In the genomic region with DNA sequence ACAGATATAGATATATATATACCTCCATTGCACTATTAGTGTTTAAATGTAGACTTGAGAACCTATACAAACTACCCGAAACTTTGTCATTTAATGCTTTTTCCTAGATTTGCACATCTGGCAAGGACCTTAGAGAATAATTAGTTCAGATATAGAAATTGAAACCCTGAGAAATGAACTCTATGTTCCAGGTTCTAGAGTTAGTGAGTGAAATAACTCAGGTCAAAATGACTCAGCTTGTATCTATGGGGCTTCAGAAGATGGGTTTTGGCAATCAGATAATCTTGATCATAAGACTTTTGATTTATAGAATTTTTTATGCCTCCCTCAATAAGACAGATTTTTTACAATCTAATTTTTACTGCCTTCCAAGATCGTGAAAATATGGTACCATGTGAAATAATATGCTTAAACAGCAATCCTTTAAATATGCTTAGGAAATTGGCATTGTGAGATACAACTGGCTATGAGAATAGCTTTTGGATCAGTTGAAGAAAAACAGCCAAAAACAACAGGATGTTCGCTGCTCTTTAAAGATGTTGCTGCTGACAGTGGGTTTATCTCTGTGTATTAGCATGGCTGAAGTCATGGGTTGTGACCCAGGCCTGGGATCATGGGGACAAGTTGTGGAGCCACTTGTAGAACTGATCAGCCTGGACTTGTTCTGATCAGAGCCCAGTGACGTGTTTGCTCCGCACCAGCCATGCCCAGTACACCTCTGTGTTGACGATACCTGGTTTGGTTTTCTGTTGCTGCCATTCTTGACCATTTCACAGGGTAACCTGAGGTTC, we compare ENCODE assay signal across 17 cellular contexts.
DNase-seq lines count a peak whose midpoint lies in the region; ATAC-seq, FAIRE-seq and TF ChIP-seq lines count a peak whose summit lies in the region.
"Had no signal": no experiment of that assay in that cellular context is flagged by ENCODE, and none has a peak within 500 bp of the region (broad histone marks: within the 10 kb centered on the region; RNA-seq: fewer than 3 reads in every experiment).

No MANE protein-coding gene starts in this region.

- H3K9me3 ChIP-seq in liver (ENCODE audit: control insufficient read depth in 4 of 4, low read length in 3 of 4): no peaks in the 10 kb centered on the region
- no peaks in the 10 kb centered on the region for H3K9me3 ChIP-seq in HepG2 (ENCODE audit: low read length)
- no peaks in the 10 kb centered on the region for H3K9me3 ChIP-seq in astrocyte (ENCODE audit: insufficient read depth, low read depth, low read length)
- H3K9me3 ChIP-seq: SJSA1 had no signal

- H3K4me1 Mint-ChIP-seq in astrocyte (ENCODE audit: low read depth, unreplicated experiment) (peaks cover 20% of the 10 kb centered on the region), nephron (peaks cover 19% of the 10 kb centered on the region)

- no peak overlapping the region for H3K9ac ChIP-seq in liver (ENCODE audit: low read depth in 1 of 2, low read length in 2 of 2)
- H3K9ac ChIP-seq in HepG2 (ENCODE audit: insufficient read depth, low read depth, low read length): no peak overlapping the region
- H3K9ac ChIP-seq in astrocyte (ENCODE audit: low read length): no peak overlapping the region

- peak overlapping the region; percentile 4 to 38 for H3K27ac ChIP-seq in liver (ENCODE audit: low read depth in 1 of 2, low read length in 2 of 2)
- no peak overlapping the region for H3K27ac ChIP-seq in HepG2 (ENCODE audit: extremely low read length, insufficient read depth, low read length)
- no peak overlapping the region for H3K27ac ChIP-seq in astrocyte (ENCODE audit: low read depth, low read length)
- H3K27ac ChIP-seq: SJSA1 had no signal

- CTCF ChIA-PET in HepG2 (lab: Yijun Ruan, JAX; ENCODE audit: low intra/inter-chr PET ratio, low total read pairs): no interaction called here

- peaks cover 32% of the 10 kb centered on the region for H3K36me3 Mint-ChIP-seq in astrocyte (ENCODE audit: low read depth, unreplicated experiment)
- H3K36me3 Mint-ChIP-seq in nephron (ENCODE audit: low read depth): peaks cover 77% of the 10 kb centered on the region

- in situ Hi-C loops in HepG2 (cut with HindIII; ENCODE audit: extremely low pct_ligation_motif_present, low pct_unique_long_range_greater_than_20kb): loop anchor here (25.0 kb wide), 1 partner anchor 663 kb away; the partner anchor contains the start of gene ESRRB

- intact Hi-C loops in HepG2 (cut with micrococcal nuclease; ENCODE audit: unreplicated experiment): no loop called here

- TF ChIP-seq RAD21 in liver (IDR thresholded peaks at IDR 0.05) (no peak), HepG2 (CRISPR knock-in tag; IDR thresholded peaks at IDR 0.05) (no peak)

- H3K4me1 ChIP-seq in liver (ENCODE audit: control insufficient read depth in 4 of 4, insufficient read depth in 4 of 4, low read length in 3 of 4): peaks cover 0 to 3% (median 0%) of the 10 kb centered on the region in 4 donors
- no peaks in the 10 kb centered on the region for H3K4me1 ChIP-seq in HepG2 (ENCODE audit: insufficient read depth, low read length)
- H3K4me1 ChIP-seq in astrocyte (ENCODE audit: insufficient read depth, low read length): no peaks in the 10 kb centered on the region
- H3K4me1 ChIP-seq: SJSA1 had no signal

- no peak overlapping the region for H3K4me2 ChIP-seq in HepG2 (ENCODE audit: low read depth, low read length)
- H3K4me2 ChIP-seq in astrocyte (ENCODE audit: low read length): no peak overlapping the region

- H3K4me3 Mint-ChIP-seq in astrocyte (ENCODE audit: unreplicated experiment): no peak overlapping the region
- no peak overlapping the region for H3K4me3 Mint-ChIP-seq in nephron
- H3K4me3 Mint-ChIP-seq: activated naive CD4-positive, alpha-beta T cell treated with anti-CD3 and anti-CD28 coated beads for 36 hours; effector memory CD8-positive, alpha-beta T cell had no signal

- H3K36me3 ChIP-seq in liver (ENCODE audit: control insufficient read depth in 4 of 4, insufficient read depth in 3 of 4, low read depth in 1 of 4, low read length in 3 of 4) (no peaks in the 10 kb centered on the region), HepG2 (replicated peaks in 1 of 2; ENCODE audit: control insufficient read depth in 1 of 2, insufficient read depth in 2 of 2, low read length in 2 of 2) (peaks cover 6 to 41% of the 10 kb centered on the region in 2 experiments), astrocyte (ENCODE audit: insufficient read depth, low read length) (peaks cover 4% of the 10 kb centered on the region)

- TF ChIP-seq EP300 in HepG2 (IDR thresholded peaks at IDR 0.05; ENCODE audit: low read depth in 2 of 2, low read length in 2 of 2): no peak
- no peak for TF ChIP-seq EP300 in HepG2 (CRISPR knock-in tag; IDR thresholded peaks at IDR 0.05; ENCODE audit: borderline replicate concordance)

- DNase-seq in HepG2 (ENCODE audit: low spot score) (no peak), astrocyte (ENCODE audit: low read depth) (no peak), NCI-H526 treated with DMSO at 0.1 percent for 48 hours (lab: John Stamatoyannopoulos, UW) (no peak), HUDEP-2 (lab: John Stamatoyannopoulos, UW; ENCODE audit: unreplicated experiment in 76 of 76) (no peak), NCI-H2081 treated with DMSO at 0.1 percent for 48 hours (lab: John Stamatoyannopoulos, UW) (no peak)
- no peak for DNase-seq in activated CD8-positive, alpha-beta memory T cell treated with anti-CD3 and anti-CD28 coated beads, Interleukin-2, amount 50 U/mL, for 4 hours
- DNase-seq: ACHN; activated naive CD4-positive, alpha-beta T cell treated with anti-CD3 and anti-CD28 coated beads for 36 hours; effector memory CD8-positive, alpha-beta T cell; islet precursor cell; NCI-H2171; stimulated activated CD4-positive, alpha-beta T cell treated with anti-CD3 and anti-CD28 coated beads, Interleukin-2, amount 100 ng/mL, for 48 hours had no signal

- TF ChIP-seq POLR2A in HepG2 (IDR thresholded peaks at IDR 0.05; ENCODE audit: insufficient read depth in 1 of 2, low read depth in 2 of 2, low read length in 2 of 2): no peak

- H4K20me1 ChIP-seq in HepG2 (ENCODE audit: insufficient read depth, low read length): no peaks in the 10 kb centered on the region
- H4K20me1 ChIP-seq in astrocyte (ENCODE audit: insufficient read depth, low read length): no peaks in the 10 kb centered on the region

- H3K79me2 ChIP-seq in HepG2 (ENCODE audit: insufficient read depth, low read length) (no peaks in the 10 kb centered on the region), astrocyte (ENCODE audit: insufficient read depth, low read length) (no peaks in the 10 kb centered on the region)

- H3K9me3 Mint-ChIP-seq in astrocyte (ENCODE audit: unreplicated experiment) (peaks cover 11% of the 10 kb centered on the region), nephron (peaks cover 11% of the 10 kb centered on the region)
- H3K9me3 Mint-ChIP-seq: effector memory CD8-positive, alpha-beta T cell had no signal

- H3K27me3 Mint-ChIP-seq in astrocyte (ENCODE audit: low read depth, unreplicated experiment) (no peaks in the 10 kb centered on the region), nephron (ENCODE audit: low read depth) (no peaks in the 10 kb centered on the region)
- H3K27me3 Mint-ChIP-seq: effector memory CD8-positive, alpha-beta T cell had no signal

- FAIRE-seq in HepG2 (lab: Jason Lieb, UNC): no peak
- FAIRE-seq in astrocyte (lab: Jason Lieb, UNC): no peak
- FAIRE-seq: bronchial epithelial cell, frontal cortex had no signal

- 87% methylated on average over 6 of the region's 6 CpGs for WGBS in liver
- WGBS in HepG2 (ENCODE audit: low lambda C conversion rate): 97% methylated on average over 4 of the region's 6 CpGs

- TF ChIP-seq CTCF in liver (IDR thresholded peaks at IDR 0.05; ENCODE audit: low read depth, low read length, missing input control) (no peak), HepG2 (CRISPR knock-in tag; IDR thresholded peaks at IDR 0.05) (no peak), astrocyte (IDR thresholded peaks at IDR 0.05; ENCODE audit: insufficient read depth, low read depth, low read length) (no peak), nephron (IDR thresholded peaks at IDR 0.05; ENCODE audit: unreplicated experiment in 3 of 3) (no peak)

- peak overlapping the region; percentile 55 for H3K27ac Mint-ChIP-seq in astrocyte (ENCODE audit: unreplicated experiment)
- peak overlapping the region; percentile 45 to 79 (median 49) for H3K27ac Mint-ChIP-seq in nephron
- H3K27ac Mint-ChIP-seq: activated naive CD4-positive, alpha-beta T cell treated with anti-CD3 and anti-CD28 coated beads for 36 hours; effector memory CD8-positive, alpha-beta T cell had no signal

- no peaks in the 10 kb centered on the region for H3K27me3 ChIP-seq in liver (ENCODE audit: control insufficient read depth in 4 of 4, insufficient read depth in 4 of 4, low read length in 3 of 4)
- H3K27me3 ChIP-seq in HepG2 (ENCODE audit: control insufficient read depth in 1 of 2, insufficient read depth in 2 of 2, low read length in 2 of 2): no peaks in the 10 kb centered on the region
- no peaks in the 10 kb centered on the region for H3K27me3 ChIP-seq in astrocyte (ENCODE audit: insufficient read depth, low read length)

- H3K4me3 ChIP-seq in liver (ENCODE audit: low read depth in 1 of 3, low read length in 3 of 3): no peak overlapping the region
- no peak overlapping the region for H3K4me3 ChIP-seq in HepG2 (replicated peaks in 1 of 3; ENCODE audit: insufficient read depth in 1 of 3, low read depth in 2 of 3, low read length in 3 of 3)
- H3K4me3 ChIP-seq in astrocyte (ENCODE audit: insufficient read depth, low read depth, low read length): no peak overlapping the region
- H3K4me3 ChIP-seq: SJSA1 had no signal

- H2AFZ ChIP-seq in HepG2 (ENCODE audit: low read length) (no peak overlapping the region), astrocyte (ENCODE audit: low read depth, low read length) (no peak overlapping the region)

- ATAC-seq in HepG2: no peak
- ATAC-seq: effector memory CD8-positive, alpha-beta T cell had no signal

- no TSS peak for BruUV-seq in HepG2 (replicated peaks; lab: Mats Ljungman, UMichigan)

- POLR2A ChIA-PET in HepG2 (lab: Yijun Ruan, JAX): no interaction called here

TF ChIP-seq in liver, 16 proteins besides CTCF, POLR2A, EP300 and RAD21:
- peak; percentile 72 for TF ChIP-seq NR2F2 (IDR thresholded peaks at IDR 0.05)
- TF ChIP-seq SP1 (IDR thresholded peaks at IDR 0.05): no peak

TF ChIP-seq in HepG2, 621 proteins besides CTCF, POLR2A, EP300 and RAD21 (continues in another document):
- TF ChIP-seq, protein P1, sequence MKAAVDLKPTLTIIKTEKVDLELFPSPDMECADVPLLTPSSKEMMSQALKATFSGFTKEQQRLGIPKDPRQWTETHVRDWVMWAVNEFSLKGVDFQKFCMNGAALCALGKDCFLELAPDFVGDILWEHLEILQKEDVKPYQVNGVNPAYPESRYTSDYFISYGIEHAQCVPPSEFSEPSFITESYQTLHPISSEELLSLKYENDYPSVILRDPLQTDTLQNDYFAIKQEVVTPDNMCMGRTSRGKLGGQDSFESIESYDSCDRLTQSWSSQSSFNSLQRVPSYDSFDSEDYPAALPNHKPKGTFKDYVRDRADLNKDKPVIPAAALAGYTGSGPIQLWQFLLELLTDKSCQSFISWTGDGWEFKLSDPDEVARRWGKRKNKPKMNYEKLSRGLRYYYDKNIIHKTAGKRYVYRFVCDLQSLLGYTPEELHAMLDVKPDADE (CRISPR knock-in tag; IDR thresholded peaks at IDR 0.05): no peak
- TF ChIP-seq ZNF264 (CRISPR knock-in tag; IDR thresholded peaks at IDR 0.05) (no peak), ZNF672 (CRISPR knock-in tag; IDR thresholded peaks at IDR 0.05) (no peak), ZNF75D (CRISPR knock-in tag; IDR thresholded peaks at IDR 0.05; ENCODE audit: borderline replicate concordance) (no peak), TBX3 (IDR thresholded peaks at IDR 0.05; ENCODE audit: borderline replicate concordance) (no peak)

Comparison
In these comparisons a context has a peak if more than half of its experiments do, and no peak if none do; other contexts are left out.
1. H3K27ac ChIP-seq: peak in liver (2 of 2); none in HepG2 (single experiment) and astrocyte (single experiment).